In genomic region chr6:1212138-1212537, GRCh38 we compare ENCODE assay signal across 5 cellular contexts.
DNase-seq lines count a peak whose midpoint lies in the region; ATAC-seq, FAIRE-seq and TF ChIP-seq lines count a peak whose summit lies in the region.
"Not testable (repeated sequence)": the region's sequence is repeated elsewhere in the genome, so short reads cannot be mapped to it uniquely, and the experiment has no call there.

No MANE protein-coding gene starts in this region.

- not testable (repeated sequence) for H3K36me3 ChIP-seq in GM12878 (ENCODE audit: control insufficient read depth in 2 of 2, insufficient read depth in 2 of 2, low read length in 1 of 2); HepG2 (replicated peaks in 1 of 2; ENCODE audit: control insufficient read depth in 1 of 2, insufficient read depth in 2 of 2, low read length in 2 of 2); thyroid gland

- H3K9me3 ChIP-seq in GM12878 (replicated peaks; ENCODE audit: control insufficient read depth, insufficient read depth, low read length); HepG2 (ENCODE audit: low read length); thyroid gland: not testable (repeated sequence)

- RAD21 ChIA-PET in GM12878 (lab: Charles Lee; ENCODE audit: unreplicated experiment) = not testable (repeated sequence)

- in situ Hi-C loops in GM12878 (cut with MboI); HepG2 (cut with HindIII; ENCODE audit: extremely low pct_ligation_motif_present, low pct_unique_long_range_greater_than_20kb): not testable (repeated sequence)

- ATAC-seq in GM12878, HepG2: not testable (repeated sequence)

- H3K9ac ChIP-seq in GM12878 (ENCODE audit: control insufficient read depth, insufficient read depth, low read length); HepG2 (ENCODE audit: insufficient read depth, low read depth, low read length): not testable (repeated sequence)

- not testable (repeated sequence) for TF ChIP-seq RAD21 in GM12878 (IDR thresholded peaks at IDR 0.05; ENCODE audit: insufficient read depth, low read depth, low read length); HepG2 (CRISPR knock-in tag; IDR thresholded peaks at IDR 0.05)

- H3K4me3 ChIP-seq in GM12878; HepG2 (replicated peaks in 1 of 3; ENCODE audit: insufficient read depth in 1 of 3, low read depth in 2 of 3, low read length in 3 of 3); thyroid gland (replicated peaks in 1 of 3): not testable (repeated sequence)

- FAIRE-seq in GM12878 (lab: Jason Lieb, UNC) (peak; percentile 7), endometrium (lab: Jason Lieb, UNC) (peak; percentile 60)
- FAIRE-seq in HepG2 (lab: Jason Lieb, UNC) = not testable (repeated sequence)

- TF ChIP-seq POLR2A in GM12878 (IDR thresholded peaks at IDR 0.05; ENCODE audit: low read depth, low read length); HepG2 (IDR thresholded peaks at IDR 0.05; ENCODE audit: insufficient read depth in 1 of 2, low read depth in 2 of 2, low read length in 2 of 2); thyroid gland (IDR thresholded peaks at IDR 0.05): not testable (repeated sequence)

- not testable (repeated sequence) for BruUV-seq in GM12878 (replicated peaks; lab: Mats Ljungman, UMichigan); HepG2 (replicated peaks; lab: Mats Ljungman, UMichigan)

- peak; percentile 22 for DNase-seq in Ammon's horn (ENCODE audit: low spot score)
- DNase-seq in GM12878 (ENCODE audit: low read depth, low spot score); HepG2 (ENCODE audit: low spot score); thyroid gland: not testable (repeated sequence)

- not testable (repeated sequence) for H3K4me1 ChIP-seq in GM12878 (ENCODE audit: control insufficient read depth, insufficient read depth, low read length)
- H3K4me1 ChIP-seq in HepG2 (ENCODE audit: insufficient read depth, low read length) (peaks cover 28% of the 10 kb centered on the region), thyroid gland (peaks cover 11 to 28% of the 10 kb centered on the region in 2 donors)

- POLR2A ChIA-PET in GM12878 (lab: Charles Lee) = not testable (repeated sequence)
- POLR2A ChIA-PET in HepG2 (lab: Yijun Ruan, JAX) = interaction anchor here (0.7 to 1.2 kb wide), 2 partner anchors 16 to 311 kb away, joined by 3 read pairs; no protein-coding TSS in a partner anchor

- not testable (repeated sequence) for H2AFZ ChIP-seq in GM12878 (ENCODE audit: control insufficient read depth, low read depth, low read length); HepG2 (ENCODE audit: low read length)

- TF ChIP-seq EP300 in GM12878 (IDR thresholded peaks at IDR 0.05; ENCODE audit: borderline replicate concordance in 1 of 2, control insufficient read depth in 1 of 2, low read depth in 2 of 2, low read length in 2 of 2); HepG2 (IDR thresholded peaks at IDR 0.05; ENCODE audit: low read depth in 2 of 2, low read length in 2 of 2); HepG2 (CRISPR knock-in tag; IDR thresholded peaks at IDR 0.05; ENCODE audit: borderline replicate concordance): not testable (repeated sequence)

- not testable (repeated sequence) for H4K20me1 ChIP-seq in GM12878 (ENCODE audit: control insufficient read depth, insufficient read depth); HepG2 (ENCODE audit: insufficient read depth, low read length)

- not testable (repeated sequence) for TF ChIP-seq CTCF in GM12878 (IDR thresholded peaks at IDR 0.05 in 2 of 3, conservative IDR thresholded peaks at IDR 0.05 in 1 of 3; ENCODE audit: control insufficient read depth in 2 of 3, extremely low read depth in 1 of 3, insufficient read depth in 1 of 3, low read depth in 3 of 3, low read length in 3 of 3); HepG2 (CRISPR knock-in tag; IDR thresholded peaks at IDR 0.05); thyroid gland (IDR thresholded peaks at IDR 0.05)

- SMC1A ChIA-PET in GM12878 (lab: Charles Lee; ENCODE audit: uncharacterized antibody, unreplicated experiment) = interaction anchor here (0.5 kb wide), 1 partner anchor 9 kb away, joined by 3 read pairs; no protein-coding TSS in a partner anchor

- not testable (repeated sequence) for H3K27me3 ChIP-seq in GM12878 (replicated peaks in 1 of 2; ENCODE audit: control insufficient read depth in 2 of 2, insufficient read depth in 2 of 2, low read length in 1 of 2); HepG2 (ENCODE audit: control insufficient read depth in 1 of 2, insufficient read depth in 2 of 2, low read length in 2 of 2); thyroid gland

- not testable (repeated sequence) for H3K27ac ChIP-seq in GM12878 (ENCODE audit: control insufficient read depth, insufficient read depth); HepG2 (ENCODE audit: extremely low read length, insufficient read depth, low read length)
- H3K27ac ChIP-seq in thyroid gland = peak overlapping the region in 2 of 3 donors; percentile 32 to 44

- CTCF ChIA-PET in GM12878 (lab: Yijun Ruan, JAX); HepG2 (lab: Yijun Ruan, JAX; ENCODE audit: low intra/inter-chr PET ratio, low total read pairs): not testable (repeated sequence)

- H3K79me2 ChIP-seq in GM12878 (ENCODE audit: control insufficient read depth, insufficient read depth, low read length) = not testable (repeated sequence)
- peaks cover 27% of the 10 kb centered on the region for H3K79me2 ChIP-seq in HepG2 (ENCODE audit: insufficient read depth, low read length)

- not testable (repeated sequence) for H3K4me2 ChIP-seq in GM12878 (ENCODE audit: control insufficient read depth, insufficient read depth); HepG2 (ENCODE audit: low read depth, low read length)

- intact Hi-C loops in GM12878 (cut with micrococcal nuclease; ENCODE audit: unreplicated experiment); HepG2 (cut with micrococcal nuclease; ENCODE audit: unreplicated experiment); thyroid gland (cut with DNase I): not testable (repeated sequence)

TF ChIP-seq in HepG2, 621 proteins besides CTCF, POLR2A, EP300 and RAD21:
- TF ChIP-seq TCF7 (IDR thresholded peaks at IDR 0.05; ENCODE audit: low read depth) = 0 out of 2 replicates have a peak, but pooled peaks have one; percentile 8
- peak; percentile 99 for TF ChIP-seq ZBTB26 (CRISPR knock-in tag; IDR thresholded peaks at IDR 0.05; ENCODE audit: borderline replicate concordance)
TF ChIP-seq in HepG2: peak in this region for 2; not testable (repeated sequence) for 619.
